In genomic region chr6:133070410-133071043, GRCh38 we compare ENCODE assay signal across 21 cellular contexts.
DNase-seq lines count a peak whose midpoint lies in the region; ATAC-seq, FAIRE-seq and TF ChIP-seq lines count a peak whose summit lies in the region.
"Had no signal": no experiment of that assay in that cellular context is flagged by ENCODE, and none has a peak within 500 bp of the region (broad histone marks: within the 10 kb centered on the region; RNA-seq: fewer than 3 reads in every experiment).

No MANE protein-coding gene starts in this region.

- no peaks in the 10 kb centered on the region for H3K23me2 ChIP-seq in H1 (ENCODE audit: low read depth, low read length)

- no peak overlapping the region for H3K14ac ChIP-seq in H1 (ENCODE audit: insufficient read length)

- CTCF ChIA-PET in HEK293 (lab: Yijun Ruan, JAX): interaction anchor here (0.7 kb wide), 1 partner anchor 133 kb away, joined by 5 read pairs; no protein-coding TSS in a partner anchor
- CTCF ChIA-PET in H1 (lab: Charles Lee; ENCODE audit: partially characterized antibody): no interaction called here

- H4K5ac ChIP-seq in H1 (ENCODE audit: insufficient read length, low read depth, low read length): no peak overlapping the region

- POLR2A ChIA-PET in HEK293 (lab: Yijun Ruan, JAX) (no interaction called here), H1 (lab: Charles Lee; ENCODE audit: partially characterized antibody) (no interaction called here)

- peaks cover 25% of the 10 kb centered on the region for H3K27me3 Mint-ChIP-seq in osteocyte (ENCODE audit: unreplicated experiment)
- peaks cover 5% of the 10 kb centered on the region for H3K27me3 Mint-ChIP-seq in activated CD4-positive, alpha-beta T cell treated with anti-CD3 and anti-CD28 coated beads, Interleukin-2, amount 10 ng/mL, durations not matched to agents 24 days and 14 days
- H3K27me3 Mint-ChIP-seq: CD4-positive, alpha-beta memory T cell had no signal

- H3K9ac ChIP-seq in H1 (replicated peaks in 1 of 4; ENCODE audit: extremely low read depth in 1 of 4, low read depth in 3 of 4, low read length in 3 of 4): no peak overlapping the region
- H3K9ac ChIP-seq: BLaER1 had no signal

- H2BK15ac ChIP-seq in H1 (ENCODE audit: low read length): no peak overlapping the region

- no peak overlapping the region for H2BK12ac ChIP-seq in H1 (ENCODE audit: low read depth, low read length)

- no peak overlapping the region for H3K27ac Mint-ChIP-seq in osteocyte (ENCODE audit: unreplicated experiment)
- no peak overlapping the region for H3K27ac Mint-ChIP-seq in activated CD4-positive, alpha-beta T cell treated with anti-CD3 and anti-CD28 coated beads, Interleukin-2, amount 10 ng/mL, durations not matched to agents 24 days and 14 days
- H3K27ac Mint-ChIP-seq: CD14-positive monocyte; CD4-positive, alpha-beta memory T cell; H9 had no signal

- H3K27me3 ChIP-seq in H1 (replicated peaks in 1 of 4; ENCODE audit: control insufficient read depth in 3 of 4, extremely low read depth in 1 of 4, insufficient read depth in 3 of 4, low read length in 3 of 4): no peaks in the 10 kb centered on the region
- H3K27me3 ChIP-seq: BLaER1 had no signal

- H3K9me3 ChIP-seq in HEK293 (ENCODE audit: control insufficient read depth, insufficient read depth, low read depth, low read length) (no peaks in the 10 kb centered on the region), H1 (ENCODE audit: insufficient read depth in 2 of 2, low read depth in 1 of 2, low read length in 1 of 2) (no peaks in the 10 kb centered on the region), mucosa of descending colon (no peaks in the 10 kb centered on the region)
- H3K9me3 ChIP-seq: BLaER1 had no signal

- no peak overlapping the region for H3K18ac ChIP-seq in H1 (ENCODE audit: extremely low read depth, low read length)

- TF ChIP-seq RAD21 in H1 (IDR thresholded peaks at IDR 0.05 in 1 of 2, conservative IDR thresholded peaks at IDR 0.05 in 1 of 2; ENCODE audit: low read depth in 2 of 2, low read length in 2 of 2): no peak

- H3K9me3 Mint-ChIP-seq in osteocyte (ENCODE audit: unreplicated experiment): no peaks in the 10 kb centered on the region
- no peaks in the 10 kb centered on the region for H3K9me3 Mint-ChIP-seq in activated CD4-positive, alpha-beta T cell treated with anti-CD3 and anti-CD28 coated beads, Interleukin-2, amount 10 ng/mL, durations not matched to agents 24 days and 14 days
- H3K9me3 Mint-ChIP-seq: H9 had no signal

- H3K4me3 ChIP-seq in HEK293 (ENCODE audit: low read depth, low read length): no peak overlapping the region
- no peak overlapping the region for H3K4me3 ChIP-seq in H1 (ENCODE audit: extremely low read depth in 1 of 4, insufficient read depth in 2 of 4, low read depth in 3 of 4, low read length in 4 of 4)
- H3K4me3 ChIP-seq in mucosa of descending colon: no peak overlapping the region
- H3K4me3 ChIP-seq: BLaER1, K562 had no signal

- H3K4me1 ChIP-seq in HEK293 (ENCODE audit: control insufficient read depth, insufficient read depth, low read length) (no peaks in the 10 kb centered on the region), H1 (replicated peaks in 1 of 4; ENCODE audit: control insufficient read depth in 3 of 4, insufficient read depth in 4 of 4, low read length in 3 of 4) (no peaks in the 10 kb centered on the region), mucosa of descending colon (ENCODE audit: low read depth) (no peaks in the 10 kb centered on the region)
- H3K4me1 ChIP-seq: BLaER1 had no signal

- H3K79me2 ChIP-seq in H1 (ENCODE audit: control insufficient read depth in 1 of 2, insufficient read depth in 2 of 2, low read length in 2 of 2): no peaks in the 10 kb centered on the region

- H2AFZ ChIP-seq in H1 (ENCODE audit: low read length): peak overlapping the region; percentile 58; the same call in 1 of the 2 replicates

- no peak overlapping the region for H2BK20ac ChIP-seq in H1 (ENCODE audit: low read length)

- no peak overlapping the region for H2BK120ac ChIP-seq in H1 (replicated peaks; ENCODE audit: low read depth, low read length)

- no peak overlapping the region for H2BK5ac ChIP-seq in H1 (ENCODE audit: low read depth, low read length)

- H3K27ac ChIP-seq in HEK293 (ENCODE audit: extremely low read depth, low read depth, low read length) (no peak overlapping the region), H1 (ENCODE audit: low read depth, low read length) (no peak overlapping the region)
- H3K27ac ChIP-seq: 22Rv1, BLaER1, HL-60 had no signal

- H3K4me3 Mint-ChIP-seq in osteocyte (ENCODE audit: unreplicated experiment): no peak overlapping the region
- H3K4me3 Mint-ChIP-seq in activated CD4-positive, alpha-beta T cell treated with anti-CD3 and anti-CD28 coated beads, Interleukin-2, amount 10 ng/mL, durations not matched to agents 24 days and 14 days: no peak overlapping the region
- H3K4me3 Mint-ChIP-seq: CD14-positive monocyte; CD4-positive, alpha-beta memory T cell; H9 had no signal

- no peak overlapping the region for H3K4ac ChIP-seq in H1 (replicated peaks; ENCODE audit: insufficient read length, low read depth, low read length)

- H4K20me1 ChIP-seq in H1 (replicated peaks in 1 of 2; ENCODE audit: control insufficient read depth in 1 of 2, insufficient read depth in 2 of 2, low read length in 2 of 2): no peaks in the 10 kb centered on the region
- H4K20me1 ChIP-seq: BLaER1 had no signal

- H3K4me2 ChIP-seq in H1 (ENCODE audit: insufficient read depth in 1 of 2, low read depth in 2 of 2, low read length in 2 of 2): no peak overlapping the region
- H3K4me2 ChIP-seq: BLaER1 had no signal

- WGBS in H1 (ENCODE audit: extremely low coverage in 1 of 2, insufficient coverage in 1 of 2, insufficient read length in 1 of 2, insufficient replicate concordance in 2 of 2, low coverage in 1 of 2, low lambda C conversion rate in 2 of 2, missing lambda C conversion rate in 1 of 2), 2 experiments: 97% methylated on average over 4 of the region's 4 CpGs; no CpG with 5 or more reads in 1 of the 2 experiments

- no peaks in the 10 kb centered on the region for H3K36me3 Mint-ChIP-seq in osteocyte (ENCODE audit: unreplicated experiment)
- no peaks in the 10 kb centered on the region for H3K36me3 Mint-ChIP-seq in activated CD4-positive, alpha-beta T cell treated with anti-CD3 and anti-CD28 coated beads, Interleukin-2, amount 10 ng/mL, durations not matched to agents 24 days and 14 days (ENCODE audit: low read depth)
- H3K36me3 Mint-ChIP-seq: CD14-positive monocyte; CD4-positive, alpha-beta memory T cell had no signal

- no peaks in the 10 kb centered on the region for H3K4me1 Mint-ChIP-seq in osteocyte (ENCODE audit: unreplicated experiment)
- no peaks in the 10 kb centered on the region for H3K4me1 Mint-ChIP-seq in activated CD4-positive, alpha-beta T cell treated with anti-CD3 and anti-CD28 coated beads, Interleukin-2, amount 10 ng/mL, durations not matched to agents 24 days and 14 days
- H3K4me1 Mint-ChIP-seq: CD14-positive monocyte; CD4-positive, alpha-beta memory T cell; H9 had no signal

- no peak for TF ChIP-seq EP300 in H1 (IDR thresholded peaks at IDR 0.05; ENCODE audit: borderline replicate concordance in 1 of 2, low read depth in 2 of 2, low read length in 2 of 2)

- H3K56ac ChIP-seq in H1 (replicated peaks; ENCODE audit: insufficient read length, low read depth, low read length): no peak overlapping the region

- no peak overlapping the region for H2AK5ac ChIP-seq in H1 (ENCODE audit: low read depth, low read length)

- intact Hi-C loops in mucosa of descending colon (cut with DNase I, micrococcal nuclease): no loop called here
- intact Hi-C loops in activated CD4-positive, alpha-beta T cell treated with anti-CD3 and anti-CD28 coated beads, Interleukin-2, amount 10 ng/mL, durations not matched to agents 24 days and 14 days (cut with micrococcal nuclease): no loop called here

- H3K23ac ChIP-seq in H1 (ENCODE audit: insufficient read length): no peak overlapping the region

- FAIRE-seq in H1 (lab: Jason Lieb, UNC): no peak
- FAIRE-seq: G401.6, GM12891, GM18507, K562 had no signal

- DNase-seq in DMS 273 (lab: John Stamatoyannopoulos, UW; ENCODE audit: unreplicated experiment) (peak; percentile 52), DMS 273 treated with DMSO at 0.1 percent for 48 hours (lab: John Stamatoyannopoulos, UW) (no peak), H1 (ENCODE audit: low read depth in 1 of 2, low spot score in 2 of 2) (no peak), mucosa of descending colon (no peak), osteocyte (ENCODE audit: extremely low spot score, unreplicated experiment) (no peak)
- DNase-seq in activated CD4-positive, alpha-beta T cell treated with anti-CD3 and anti-CD28 coated beads, Interleukin-2, amount 10 ng/mL, durations not matched to agents 24 days and 14 days: no peak
- DNase-seq: Calu3; CD4-positive, alpha-beta memory T cell; GOT3; H9; IMR-90 had no signal

- H4K8ac ChIP-seq in H1 (ENCODE audit: extremely low read depth, insufficient read depth, low read length): no peak overlapping the region

- peak; percentile 74 for ATAC-seq in mucosa of descending colon
- no peak for ATAC-seq in GM19397 (IDR thresholded peaks at IDR 0.05; ENCODE audit: unreplicated experiment)
- ATAC-seq: K562 had no signal

- no peaks in the 10 kb centered on the region for H3K79me1 ChIP-seq in H1 (ENCODE audit: low read depth, low read length)

- no peaks in the 10 kb centered on the region for H3K36me3 ChIP-seq in HEK293 (ENCODE audit: control insufficient read depth in 2 of 2, insufficient read depth in 1 of 2, low read length in 2 of 2)
- no peaks in the 10 kb centered on the region for H3K36me3 ChIP-seq in H1 (ENCODE audit: control insufficient read depth in 2 of 4, insufficient read depth in 4 of 4, low read length in 3 of 4)
- H3K36me3 ChIP-seq in mucosa of descending colon (ENCODE audit: low read depth): no peaks in the 10 kb centered on the region
- H3K36me3 ChIP-seq: BLaER1 had no signal

- no peak for TF ChIP-seq POLR2A in H1 (IDR thresholded peaks at IDR 0.05; ENCODE audit: control extremely low read depth in 1 of 2, low read depth in 2 of 2, low read length in 2 of 2)

- no peak overlapping the region for H4K91ac ChIP-seq in H1 (replicated peaks; ENCODE audit: insufficient read length, low read length)

- TF ChIP-seq CTCF in HEK293 (tag by site-specific recombination; IDR thresholded peaks at IDR 0.05): no peak
- no peak for TF ChIP-seq CTCF in H1 (IDR thresholded peaks at IDR 0.05; ENCODE audit: control extremely low read depth in 1 of 3, insufficient read depth in 1 of 3, low read depth in 1 of 3, low read length in 3 of 3)
- TF ChIP-seq CTCF in mucosa of descending colon (IDR thresholded peaks at IDR 0.05): no peak
- TF ChIP-seq CTCF in osteocyte (IDR thresholded peaks at IDR 0.05): no peak

TF ChIP-seq in HEK293, 187 proteins besides CTCF, POLR2A, EP300 and RAD21 (continues in another document):
- TF ChIP-seq FEZF1 (tag by site-specific recombination; IDR thresholded peaks at IDR 0.05): 0 out of 2 replicates have a peak, but pooled peaks have one; percentile 41

TF ChIP-seq in H1, 55 proteins besides CTCF, POLR2A, EP300 and RAD21 (continues in another document):
- TF ChIP-seq EGR1 (IDR thresholded peaks at IDR 0.05; ENCODE audit: borderline replicate concordance, low read depth, low read length): no peak
- no peak for TF ChIP-seq ATF3 (IDR thresholded peaks at IDR 0.05; ENCODE audit: insufficient read depth, low read depth, low read length)
